ENCODE assay signal across 16 cellular contexts in the genomic region with DNA sequence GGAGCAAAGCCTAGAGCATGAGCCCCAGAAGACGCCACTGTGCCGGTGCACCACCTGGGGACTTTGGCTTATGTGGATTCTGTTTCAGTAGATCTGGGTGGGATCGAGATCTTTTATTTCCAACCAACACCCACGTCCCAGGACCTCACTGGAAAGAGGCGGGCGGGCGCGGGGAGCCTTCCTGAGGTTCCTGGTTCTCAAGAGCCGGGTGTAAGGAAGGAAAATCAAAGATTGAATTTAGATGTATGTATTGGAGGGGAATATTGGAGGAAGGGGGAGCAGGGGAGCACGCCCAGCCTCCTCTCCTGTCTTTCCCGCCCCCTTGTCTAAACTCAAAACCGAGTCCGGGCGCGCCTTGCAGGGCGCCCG. TPM values are rescaled to one million over a fixed set of nuclear protein-coding genes. Genes with fewer than 3 reads are reported as not detected.
A peak's percentile ranks its signal among the peaks of the same experiment; 100 is the strongest.
DNase-seq lines count a peak whose midpoint lies in the region; ATAC-seq and TF ChIP-seq lines count a peak whose summit lies in the region.
"Had no signal": no experiment of that assay in that cellular context is flagged by ENCODE, and none has a peak within 500 bp of the region (broad histone marks: within the 10 kb centered on the region; RNA-seq: fewer than 3 reads in every experiment).

No MANE protein-coding gene starts in this region.

- no peaks in the 10 kb centered on the region for H3K9me3 Mint-ChIP-seq in activated naive CD8-positive, alpha-beta T cell treated with anti-CD3 and anti-CD28 coated beads, Interleukin-2, amount 10 ng/mL, durations not matched to agents 7 days and 5 days
- H3K9me3 Mint-ChIP-seq in type B pancreatic cell = no peaks in the 10 kb centered on the region

- no peaks in the 10 kb centered on the region for H3K9me3 ChIP-seq in left ventricle myocardium inferior (replicated peaks)
- no peaks in the 10 kb centered on the region for H3K9me3 ChIP-seq in lower lobe of right lung

- no peak for TF ChIP-seq CTCF in left ventricle myocardium inferior (IDR thresholded peaks at IDR 0.05; ENCODE audit: borderline replicate concordance)
- no peak for TF ChIP-seq CTCF in type B pancreatic cell (conservative IDR thresholded peaks at IDR 0.05)
- TF ChIP-seq CTCF in lower lobe of right lung (IDR thresholded peaks at IDR 0.05) = no peak

- H3K56ac ChIP-seq in mesendoderm (ENCODE audit: low read length) = peak overlapping the region; percentile 67

- no peak overlapping the region for H3K27ac Mint-ChIP-seq in activated naive CD8-positive, alpha-beta T cell treated with anti-CD3 and anti-CD28 coated beads, Interleukin-2, amount 10 ng/mL, durations not matched to agents 7 days and 5 days
- H3K27ac Mint-ChIP-seq in type B pancreatic cell = no peak overlapping the region

- H3K36me3 ChIP-seq in left ventricle myocardium inferior = no peaks in the 10 kb centered on the region
- H3K36me3 ChIP-seq in mesendoderm (ENCODE audit: control insufficient read depth, insufficient read depth, low read length) = no peaks in the 10 kb centered on the region
- H3K36me3 ChIP-seq in lower lobe of right lung = no peaks in the 10 kb centered on the region

- DNase-seq in left ventricle myocardium inferior (no peak), Right ventricle myocardium inferior (ENCODE audit: missing footprints) (no peak), mesendoderm (no peak), type B pancreatic cell (ENCODE audit: extremely low spot score, unreplicated experiment) (no peak), ecto neural progenitor cell (ENCODE audit: low spot score) (no peak), lower lobe of right lung (no peak), HuH-7 (ENCODE audit: low spot score) (no peak)
- no peak for DNase-seq in activated naive CD8-positive, alpha-beta T cell treated with anti-CD3 and anti-CD28 coated beads, Interleukin-2, amount 10 ng/mL, durations not matched to agents 7 days and 5 days
- DNase-seq: cerebellar nuclear complex; GDM1; KG1; NCI-H2029; SIG-M5; stimulated activated CD8-positive, alpha-beta memory T cell treated with anti-CD3 and anti-CD28 coated beads, Interleukin-4, amount 100 ng/mL, for 48 hours had no signal

- no peak overlapping the region for H2BK120ac ChIP-seq in mesendoderm (ENCODE audit: low read depth, low read length)

- ATAC-seq in Right ventricle myocardium inferior (no peak), lower lobe of right lung (no peak)
- ATAC-seq in activated naive CD8-positive, alpha-beta T cell treated with anti-CD3 and anti-CD28 coated beads, Interleukin-2, amount 10 ng/mL, durations not matched to agents 7 days and 5 days (ENCODE audit: low read depth) = no peak

- POLR2A ChIA-PET in activated naive CD8-positive, alpha-beta T cell treated with anti-CD3 and anti-CD28 coated beads, Interleukin-2, amount 10 ng/mL, durations not matched to agents 7 days and 5 days (lab: Charles Lee) = no interaction called here

- no peak overlapping the region for H2BK15ac ChIP-seq in mesendoderm (replicated peaks; ENCODE audit: low read depth)

- H3K4me1 ChIP-seq in left ventricle myocardium inferior (peaks cover 33% of the 10 kb centered on the region), mesendoderm (ENCODE audit: control insufficient read depth, low read depth, low read length) (no peaks in the 10 kb centered on the region), lower lobe of right lung (peaks cover 29% of the 10 kb centered on the region)

- H3K79me2 ChIP-seq in mesendoderm (ENCODE audit: control insufficient read depth, insufficient read depth, low read length) = no peaks in the 10 kb centered on the region

- H3K27me3 ChIP-seq in left ventricle myocardium inferior (ENCODE audit: low read depth) (peaks cover 100% of the 10 kb centered on the region), mesendoderm (ENCODE audit: insufficient read depth, low read length, poor library complexity) (peaks cover 65% of the 10 kb centered on the region), lower lobe of right lung (ENCODE audit: low read depth) (peaks cover 99% of the 10 kb centered on the region)

- H3K27me3 Mint-ChIP-seq in activated naive CD8-positive, alpha-beta T cell treated with anti-CD3 and anti-CD28 coated beads, Interleukin-2, amount 10 ng/mL, durations not matched to agents 7 days and 5 days = peaks cover 92% of the 10 kb centered on the region
- peaks cover 93% of the 10 kb centered on the region for H3K27me3 Mint-ChIP-seq in type B pancreatic cell

- H4K5ac ChIP-seq in mesendoderm (ENCODE audit: low read length) = no peak overlapping the region

- peak overlapping the region; percentile 19 for H3K9ac ChIP-seq in mesendoderm (ENCODE audit: low read length)

- no peak overlapping the region for H3K4ac ChIP-seq in mesendoderm (ENCODE audit: low read depth, low read length)

- H3K4me1 Mint-ChIP-seq in activated naive CD8-positive, alpha-beta T cell treated with anti-CD3 and anti-CD28 coated beads, Interleukin-2, amount 10 ng/mL, durations not matched to agents 7 days and 5 days = peaks cover 20% of the 10 kb centered on the region
- H3K4me1 Mint-ChIP-seq in type B pancreatic cell (ENCODE audit: unreplicated experiment) = peaks cover 5% of the 10 kb centered on the region

- no peak overlapping the region for H4K8ac ChIP-seq in mesendoderm (ENCODE audit: low read depth, low read length)

- H3K79me1 ChIP-seq in mesendoderm (ENCODE audit: low read length) = no peaks in the 10 kb centered on the region

- no peak overlapping the region for H2AK5ac ChIP-seq in mesendoderm (ENCODE audit: low read length)

- H3K18ac ChIP-seq in mesendoderm (ENCODE audit: low read length) = no peak overlapping the region

- intact Hi-C loops in left ventricle myocardium inferior (cut with micrococcal nuclease) (no loop called here), Right ventricle myocardium inferior (cut with DNase I) (no loop called here), lower lobe of right lung (cut with DNase I) (no loop called here)

- no peak overlapping the region for H3K27ac ChIP-seq in left ventricle myocardium inferior (replicated peaks)
- no peak overlapping the region for H3K27ac ChIP-seq in mesendoderm (ENCODE audit: low read depth, low read length)
- no peak overlapping the region for H3K27ac ChIP-seq in lower lobe of right lung

- peaks cover 6% of the 10 kb centered on the region for H3K36me3 Mint-ChIP-seq in activated naive CD8-positive, alpha-beta T cell treated with anti-CD3 and anti-CD28 coated beads, Interleukin-2, amount 10 ng/mL, durations not matched to agents 7 days and 5 days
- H3K36me3 Mint-ChIP-seq in type B pancreatic cell = peaks cover 4% of the 10 kb centered on the region

- H3K4me2 ChIP-seq in mesendoderm (ENCODE audit: low read length) = peak overlapping the region; percentile 40

- no CpG with 5 or more reads among the region's 17 CpGs for WGBS in mesendoderm (ENCODE audit: extremely low coverage, insufficient coverage, low lambda C conversion rate)

- peak overlapping the region; percentile 38 for H3K4me3 Mint-ChIP-seq in activated naive CD8-positive, alpha-beta T cell treated with anti-CD3 and anti-CD28 coated beads, Interleukin-2, amount 10 ng/mL, durations not matched to agents 7 days and 5 days
- H3K4me3 Mint-ChIP-seq in type B pancreatic cell = peak overlapping the region; percentile 73

- H3K23ac ChIP-seq in mesendoderm (ENCODE audit: low read length) = no peak overlapping the region

- H3K4me3 ChIP-seq in left ventricle myocardium inferior (peak overlapping the region; percentile 43), mesendoderm (ENCODE audit: low read length) (no peak overlapping the region), lower lobe of right lung (no peak overlapping the region)

- no peak overlapping the region for H2BK5ac ChIP-seq in mesendoderm (ENCODE audit: low read length)

RNA-seq across cellular contexts. Expression of a gene that starts 6.2 kb away (rescaled TPM):
- total RNA-seq in left ventricle myocardium inferior (not detected), Right ventricle myocardium inferior (not detected), type B pancreatic cell (ENCODE audit: low replicate concordance) (1.4 TPM in 1 of 2 replicates, not detected in the other), lower lobe of right lung (not detected)
- not detected for total RNA-seq in activated naive CD8-positive, alpha-beta T cell treated with anti-CD3 and anti-CD28 coated beads, Interleukin-2, amount 10 ng/mL, durations not matched to agents 7 days and 5 days
- polyA plus RNA-seq in mesendoderm (2013, experiment 1 of 2) = 0.55 TPM
- 0.60 TPM for polyA plus RNA-seq in mesendoderm (2013, experiment 2 of 2)
- total RNA-seq: fibroblast of lung had no signal
- polyA plus RNA-seq: BJ, fibroblast of lung had no signal

RNA-seq across cellular contexts. Expression of a gene that starts 50.4 kb away (rescaled TPM):
- total RNA-seq in left ventricle myocardium inferior = 0.22 TPM
- total RNA-seq in Right ventricle myocardium inferior = 0.89 TPM
- not detected for total RNA-seq in activated naive CD8-positive, alpha-beta T cell treated with anti-CD3 and anti-CD28 coated beads, Interleukin-2, amount 10 ng/mL, durations not matched to agents 7 days and 5 days
- polyA plus RNA-seq in mesendoderm (2013, experiment 1 of 2) = 0.17 TPM
- not detected for polyA plus RNA-seq in mesendoderm (2013, experiment 2 of 2)
- total RNA-seq in type B pancreatic cell (ENCODE audit: low replicate concordance) = 2.0 and 2.8 TPM in 2 replicates
- total RNA-seq in lower lobe of right lung = 0.59 TPM
- total RNA-seq: fibroblast of lung had no signal
- polyA plus RNA-seq: BJ, fibroblast of lung had no signal
